40 cellular contexts compared by ENCODE assay signal in genomic region chr10:3018247-3018646, GRCh38.
"Had no signal": no experiment of that assay in that cellular context is flagged by ENCODE, and none has a peak within 500 bp of the region (broad histone marks: within the 10 kb centered on the region; RNA-seq: fewer than 3 reads in every experiment).

No MANE protein-coding gene starts in this region.

- FAIRE-seq: astrocyte had no signal

- H3K4me3 Mint-ChIP-seq: activated naive CD4-positive, alpha-beta T cell treated with anti-CD3 and anti-CD28 coated beads for 36 hours; activated naive CD4-positive, alpha-beta T cell treated with anti-CD3 and anti-CD28 coated beads, Interleukin-2, amount 10 ng/mL, durations not matched to agents 7 days and 5 days; activated naive CD4-positive, alpha-beta T cell treated with anti-CD3 and anti-CD28 coated beads, Interleukin-2, amount 50 U/mL, for 24 hours; activated naive CD8-positive, alpha-beta T cell; activated naive CD8-positive, alpha-beta T cell treated with anti-CD3 and anti-CD28 coated beads for 36 hours; activated naive CD8-positive, alpha-beta T cell treated with anti-CD3 and anti-CD28 coated beads, Interleukin-2, amount 10 ng/mL, durations not matched to agents 7 days and 5 days; activated naive CD8-positive, alpha-beta T cell treated with anti-CD3 and anti-CD28 coated beads, Interleukin-2, amount 50 U/mL, for 24 hours; activated T-cell treated with anti-CD3 and anti-CD28 coated beads, Interleukin-2, amount 50 U/mL, for 24 hours; activated T-cell treated with anti-CD3 and anti-CD28 coated beads, Interleukin-2, amount 50 U/mL, for 4 hours; activated T-cell treated with anti-CD3 and anti-CD28 coated beads, Interleukin-2, amount 50 U/mL, for 72 hours; activated T-helper 1 cell treated with anti-CD3 and anti-CD28 coated beads, Interleukin-12 subunit alpha, Interleukin-12 subunit beta, Interleukin-2, Interleukin-4 antibody, amounts not matched to agents 30 ng/mL and 10 ng/mL and 1 ng/mL, durations not matched to agents 14 hours and 24 hours and 36 hours; activated T-helper 17 cell treated with anti-CD3 and anti-CD28 coated beads, Interleukin-2, amount 50 U/mL, for 72 hours; brain; central memory CD8-positive, alpha-beta T cell had no signal

- H3K9me3 ChIP-seq: adrenal gland, ascending aorta, body of pancreas, breast epithelium had no signal

- H3K4me3 ChIP-seq: adrenal gland, ascending aorta, body of pancreas, breast epithelium, cardiac muscle cell had no signal

- H3K36me3 Mint-ChIP-seq: activated naive CD4-positive, alpha-beta T cell treated with anti-CD3 and anti-CD28 coated beads, Interleukin-2, amount 10 ng/mL, durations not matched to agents 7 days and 5 days; activated naive CD4-positive, alpha-beta T cell treated with anti-CD3 and anti-CD28 coated beads, Interleukin-2, amount 50 U/mL, for 24 hours; activated naive CD8-positive, alpha-beta T cell; activated naive CD8-positive, alpha-beta T cell treated with anti-CD3 and anti-CD28 coated beads for 36 hours; activated naive CD8-positive, alpha-beta T cell treated with anti-CD3 and anti-CD28 coated beads, Interleukin-2, amount 10 ng/mL, durations not matched to agents 7 days and 5 days; brain had no signal

- H3K27me3 ChIP-seq: adrenal gland, ascending aorta, body of pancreas, brain microvascular endothelial cell, cardiac muscle cell had no signal

- ATAC-seq: activated naive CD4-positive, alpha-beta T cell treated with anti-CD3 and anti-CD28 coated beads, Interleukin-2, amount 50 U/mL, for 72 hours; activated naive CD8-positive, alpha-beta T cell treated with anti-CD3 and anti-CD28 coated beads, Interleukin-2, amount 50 U/mL, for 24 hours; activated T-cell treated with anti-CD3 and anti-CD28 coated beads, Interleukin-2, amount 50 U/mL, for 4 hours; activated T-cell treated with anti-CD3 and anti-CD28 coated beads, Interleukin-2, amount 50 U/mL, for 72 hours; activated T-helper 17 cell treated with anti-CD3 and anti-CD28 coated beads, Interleukin-2, amount 50 U/mL, for 72 hours; body of pancreas had no signal

- H3K4me1 ChIP-seq: adrenal gland, ascending aorta, body of pancreas, breast epithelium had no signal

- H3K9me3 Mint-ChIP-seq: activated naive CD4-positive, alpha-beta T cell treated with anti-CD3 and anti-CD28 coated beads for 36 hours; activated naive CD4-positive, alpha-beta T cell treated with anti-CD3 and anti-CD28 coated beads, Interleukin-2, amount 10 ng/mL, durations not matched to agents 7 days and 5 days; activated naive CD4-positive, alpha-beta T cell treated with anti-CD3 and anti-CD28 coated beads, Interleukin-2, amount 50 U/mL, for 24 hours; activated naive CD8-positive, alpha-beta T cell treated with anti-CD3 and anti-CD28 coated beads, Interleukin-2, amount 10 ng/mL, durations not matched to agents 7 days and 5 days; activated naive CD8-positive, alpha-beta T cell treated with anti-CD3 and anti-CD28 coated beads, Interleukin-2, amount 50 U/mL, for 24 hours; activated T-helper 2 cell treated with anti-CD3 and anti-CD28 coated beads, Interferon-gamma antibody, Interleukin-2, Interleukin-4, amounts not matched to agents 10 μg/mL and 5 μg/mL and 100 μg/mL, durations not matched to agents 14 hours and 24 hours and 36 hours had no signal

- H3K27ac Mint-ChIP-seq: activated naive CD4-positive, alpha-beta T cell treated with anti-CD3 and anti-CD28 coated beads for 36 hours; activated naive CD4-positive, alpha-beta T cell treated with anti-CD3 and anti-CD28 coated beads, Interleukin-2, amount 10 ng/mL, durations not matched to agents 7 days and 5 days; activated naive CD4-positive, alpha-beta T cell treated with anti-CD3 and anti-CD28 coated beads, Interleukin-2, amount 50 U/mL, for 24 hours; activated naive CD4-positive, alpha-beta T cell treated with anti-CD3 and anti-CD28 coated beads, Interleukin-2, amount 50 U/mL, for 72 hours; activated naive CD8-positive, alpha-beta T cell; activated naive CD8-positive, alpha-beta T cell treated with anti-CD3 and anti-CD28 coated beads for 36 hours; activated naive CD8-positive, alpha-beta T cell treated with anti-CD3 and anti-CD28 coated beads, Interleukin-2, amount 10 ng/mL, durations not matched to agents 7 days and 5 days; activated naive CD8-positive, alpha-beta T cell treated with anti-CD3 and anti-CD28 coated beads, Interleukin-2, amount 50 U/mL, for 24 hours; activated T-cell treated with anti-CD3 and anti-CD28 coated beads, Interleukin-2, amount 50 U/mL, for 24 hours; activated T-cell treated with anti-CD3 and anti-CD28 coated beads, Interleukin-2, amount 50 U/mL, for 72 hours; activated T-helper 1 cell treated with anti-CD3 and anti-CD28 coated beads, Interleukin-12 subunit alpha, Interleukin-12 subunit beta, Interleukin-2, Interleukin-4 antibody, amounts not matched to agents 30 ng/mL and 10 ng/mL and 1 ng/mL, durations not matched to agents 14 hours and 24 hours and 36 hours; activated T-helper 17 cell treated with anti-CD3 and anti-CD28 coated beads, Interleukin-2, amount 50 U/mL, for 72 hours; activated T-helper 2 cell treated with anti-CD3 and anti-CD28 coated beads, Interferon-gamma antibody, Interleukin-2, Interleukin-4, amounts not matched to agents 10 μg/mL and 5 μg/mL and 100 μg/mL, durations not matched to agents 14 hours and 24 hours and 36 hours; brain had no signal

- H3K4me1 Mint-ChIP-seq: activated naive CD4-positive, alpha-beta T cell treated with anti-CD3 and anti-CD28 coated beads, Interleukin-2, amount 10 ng/mL, durations not matched to agents 7 days and 5 days; activated naive CD4-positive, alpha-beta T cell treated with anti-CD3 and anti-CD28 coated beads, Interleukin-2, amount 50 U/mL, for 24 hours; activated naive CD8-positive, alpha-beta T cell treated with anti-CD3 and anti-CD28 coated beads for 36 hours; activated naive CD8-positive, alpha-beta T cell treated with anti-CD3 and anti-CD28 coated beads, Interleukin-2, amount 10 ng/mL, durations not matched to agents 7 days and 5 days; activated naive CD8-positive, alpha-beta T cell treated with anti-CD3 and anti-CD28 coated beads, Interleukin-2, amount 50 U/mL, for 24 hours; activated T-helper 17 cell treated with anti-CD3 and anti-CD28 coated beads, Interleukin-2, amount 50 U/mL, for 72 hours; brain; central memory CD8-positive, alpha-beta T cell had no signal

- DNase-seq: activated effector memory CD4-positive, alpha-beta T cell treated with anti-CD3 and anti-CD28 coated beads, Interleukin-2, amount 50 U/mL, for 16 hours; activated effector memory CD4-positive, alpha-beta T cell treated with Interleukin-2 at 50 U/mL for 16 hours; activated gamma-delta T cell; activated gamma-delta T cell treated with Interleukin-2 at 50 U/mL for 16 hours; activated naive CD4-positive, alpha-beta T cell; activated naive CD4-positive, alpha-beta T cell treated with anti-CD3 and anti-CD28 coated beads for 36 hours; activated naive CD4-positive, alpha-beta T cell treated with anti-CD3 and anti-CD28 coated beads, Interleukin-2, amount 10 ng/mL, durations not matched to agents 7 days and 5 days; activated naive CD4-positive, alpha-beta T cell treated with anti-CD3 and anti-CD28 coated beads, Interleukin-2, amount 50 U/mL, for 16 hours; activated naive CD4-positive, alpha-beta T cell treated with Interleukin-2 at 50 U/mL for 16 hours; activated naive CD8-positive, alpha-beta T cell treated with anti-CD3 and anti-CD28 coated beads for 36 hours; activated naive CD8-positive, alpha-beta T cell treated with anti-CD3 and anti-CD28 coated beads, Interleukin-2, amount 10 ng/mL, durations not matched to agents 7 days and 5 days; activated naive CD8-positive, alpha-beta T cell treated with anti-CD3 and anti-CD28 coated beads, Interleukin-2, amount 50 U/mL, for 24 hours; activated T-cell treated with anti-CD3 and anti-CD28 coated beads for 4 hours; activated T-cell treated with anti-CD3 and anti-CD28 coated beads, Interleukin-2, amount 50 U/mL, for 1 hour; activated T-cell treated with anti-CD3 and anti-CD28 coated beads, Interleukin-2, amount 50 U/mL, for 24 hours; activated T-cell treated with anti-CD3 and anti-CD28 coated beads, Interleukin-2, amount 50 U/mL, for 4 hours; activated T-cell treated with anti-CD3 and anti-CD28 coated beads, Interleukin-2, amount 50 U/mL, for 48 hours; activated T-cell treated with anti-CD3 and anti-CD28 coated beads, Interleukin-2, amount 50 U/mL, for 72 hours; adrenal gland; amniotic stem cell; amygdala; anterior cingulate cortex; aorta; body of pancreas; brain microvascular endothelial cell; caudate nucleus; central memory CD4-positive, alpha-beta T cell; cerebellar nuclear complex had no signal

- H3K27me3 Mint-ChIP-seq: activated naive CD8-positive, alpha-beta T cell treated with anti-CD3 and anti-CD28 coated beads, Interleukin-2, amount 10 ng/mL, durations not matched to agents 7 days and 5 days had no signal

- H3K36me3 ChIP-seq: adrenal gland, ascending aorta, brain microvascular endothelial cell, breast epithelium, cardiac muscle cell had no signal

- H3K27ac ChIP-seq: adrenal gland, ascending aorta, body of pancreas, brain microvascular endothelial cell, breast epithelium, cardiac muscle cell had no signal
